Comparison of ENCODE assay signal across 8 cellular contexts in genomic region chr1:246724001-246724724, GRCh38. TPM values are rescaled to one million over a fixed set of nuclear protein-coding genes. Genes with fewer than 3 reads are reported as not detected.
DNase-seq lines count a peak whose midpoint lies in the region; ATAC-seq and TF ChIP-seq lines count a peak whose summit lies in the region.

SCCPDH (plus strand) TSS chr1:246724409; CDS start chr1:246724423, 14 bp downstream.

- TF ChIP-seq POLR2A in vagina (IDR thresholded peaks at IDR 0.05): no peak

- peak; percentile 97 for ATAC-seq in HG02759 (IDR thresholded peaks at IDR 0.05; ENCODE audit: unreplicated experiment)

- H3K27me3 Mint-ChIP-seq in T-helper 1 cell treated with Interleukin-12 subunit alpha and Interleukin-12 subunit beta and Interleukin-4 antibody, amounts not matched to agents 30 μg/mL and 1 μg/mL, for 36 hours (ENCODE audit: low read depth): peaks cover 3% of the 10 kb centered on the region

- intact Hi-C loops in vagina (cut with DNase I): no loop called here

- peak within 1 kb of the TSS; percentile 87 for H3K4me3 Mint-ChIP-seq in T-helper 1 cell treated with Interleukin-12 subunit alpha and Interleukin-12 subunit beta and Interleukin-4 antibody, amounts not matched to agents 30 μg/mL and 1 μg/mL, for 36 hours

- peak within 1 kb of the TSS; percentile 77 to 88 for H3K27ac ChIP-seq in right atrium auricular region
- peak within 1 kb of the TSS; percentile 78 for H3K27ac ChIP-seq in vagina

- H3K9me3 Mint-ChIP-seq in T-helper 1 cell treated with Interleukin-12 subunit alpha and Interleukin-12 subunit beta and Interleukin-4 antibody, amounts not matched to agents 30 μg/mL and 1 μg/mL, for 36 hours: peaks cover 28% of the 10 kb centered on the region

- H3K27me3 ChIP-seq in right atrium auricular region (no peaks in the 10 kb centered on the region), vagina (no peaks in the 10 kb centered on the region)

- DNase-seq in GM13976 (ENCODE audit: low spot score) (peak; percentile 95), NCI-H128 (lab: John Stamatoyannopoulos, UW; ENCODE audit: unreplicated experiment) (peak; percentile 75), amniotic stem cell (lab: John Stamatoyannopoulos, UW) (peak; percentile 40), right atrium auricular region (ENCODE audit: low spot score) (peak; percentile 71), putamen (ENCODE audit: low spot score) (peak; percentile 73), vagina (ENCODE audit: extremely low spot score in 2 of 2) (no peak)

- peak within 1 kb of the TSS; percentile 63 to 77 for H3K4me3 ChIP-seq in right atrium auricular region
- peak within 1 kb of the TSS; percentile 59 to 69 for H3K4me3 ChIP-seq in vagina

- peaks cover 7% of the 10 kb centered on the region for H3K4me1 Mint-ChIP-seq in T-helper 1 cell treated with Interleukin-12 subunit alpha and Interleukin-12 subunit beta and Interleukin-4 antibody, amounts not matched to agents 30 μg/mL and 1 μg/mL, for 36 hours (ENCODE audit: low read depth)

- in situ Hi-C loops in GM13976 (cut with MboI; ENCODE audit: low sequenced_read_pairs, unreplicated experiment): no loop called here

- TF ChIP-seq CTCF in GM13976 (IDR thresholded peaks at IDR 0.05; ENCODE audit: borderline replicate concordance, control extremely low read depth, extremely low read depth, insufficient read depth, missing control alignments) (no peak), right atrium auricular region (IDR thresholded peaks at IDR 0.05) (no peak), vagina (IDR thresholded peaks at IDR 0.05) (no peak)

- peaks cover 17% of the 10 kb centered on the region for H3K36me3 ChIP-seq in right atrium auricular region
- peaks cover 0 to 17% of the 10 kb centered on the region in 2 donors for H3K36me3 ChIP-seq in vagina

- peak within 1 kb of the TSS; percentile 54 for H3K27ac Mint-ChIP-seq in T-helper 1 cell treated with Interleukin-12 subunit alpha and Interleukin-12 subunit beta and Interleukin-4 antibody, amounts not matched to agents 30 μg/mL and 1 μg/mL, for 36 hours

- H3K36me3 Mint-ChIP-seq in T-helper 1 cell treated with Interleukin-12 subunit alpha and Interleukin-12 subunit beta and Interleukin-4 antibody, amounts not matched to agents 30 μg/mL and 1 μg/mL, for 36 hours (ENCODE audit: low read depth): peaks cover 22% of the 10 kb centered on the region

- peaks cover 0 to 25% of the 10 kb centered on the region in 2 donors for H3K4me1 ChIP-seq in right atrium auricular region
- H3K4me1 ChIP-seq in vagina: peaks cover 9% of the 10 kb centered on the region

- no peaks in the 10 kb centered on the region for H3K9me3 ChIP-seq in right atrium auricular region
- no peaks in the 10 kb centered on the region for H3K9me3 ChIP-seq in vagina

RNA-seq across cellular contexts. Expression of gene SCCPDH, which starts in this region (rescaled TPM):
- total RNA-seq in right atrium auricular region (10 to 100 TPM; 21.4 to 23.1 TPM), vagina (18.2 TPM)

Comparison
In these comparisons a context has a peak if more than half of its experiments do, and no peak if none do; other contexts are left out.
1. DNase-seq: peak in GM13976 (single experiment), NCI-H128 (single experiment), amniotic stem cell (single experiment), right atrium auricular region (single experiment) and putamen (single experiment); none in vagina (0 of 2).